In genomic region chr1:219945795-219946194, GRCh38 we compare ENCODE assay signal across 1 cellular context.
TF ChIP-seq lines count a peak whose summit lies in the region.

No MANE protein-coding gene starts in this region.

TF ChIP-seq in GM12878, 131 proteins besides CTCF, POLR2A, EP300 and RAD21 (continued from another document):
- no peak for TF ChIP-seq ZBTB4 (CRISPR knock-in tag; IDR thresholded peaks at IDR 0.05)
